Comparison of ENCODE assay signal across 1 cellular context in genomic region chr13:44329041-44329440, GRCh38. TPM values are rescaled to one million over a fixed set of nuclear protein-coding genes. Genes with fewer than 3 reads are reported as not detected.
"Had no signal": no experiment of that assay in that cellular context is flagged by ENCODE, and none has a peak within 500 bp of the region (broad histone marks: within the 10 kb centered on the region; RNA-seq: fewer than 3 reads in every experiment).

No MANE protein-coding gene starts in this region.

RNA-seq across cellular contexts. Expression of gene SERP2, which starts 44.6 kb away (rescaled TPM):
- total RNA-seq: H4 had no signal
